ENCODE assay signal across 27 cellular contexts in the genomic region with DNA sequence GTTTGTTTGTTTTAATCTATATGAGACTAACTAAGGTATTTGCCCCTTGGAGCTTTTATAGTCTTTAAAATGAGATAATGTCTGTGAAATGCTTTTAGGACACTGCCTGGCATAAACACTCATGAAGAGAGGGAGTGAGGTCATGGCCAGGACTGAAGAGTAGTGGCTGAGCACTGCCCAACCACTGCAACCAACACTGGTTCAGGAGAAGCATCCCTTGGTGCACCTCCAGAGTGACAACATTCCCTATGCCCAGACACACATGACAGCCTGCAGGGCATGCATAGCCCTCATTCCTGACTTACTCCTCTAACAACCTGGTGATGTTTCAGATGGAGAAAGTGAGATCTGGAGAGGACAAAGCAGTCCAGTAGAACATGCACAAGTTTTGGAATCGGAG. TPM values are rescaled to one million over a fixed set of nuclear protein-coding genes. Genes with fewer than 3 reads are reported as not detected.
DNase-seq lines count a peak whose midpoint lies in the region; ATAC-seq and TF ChIP-seq lines count a peak whose summit lies in the region.
"Had no signal": no experiment of that assay in that cellular context is flagged by ENCODE, and none has a peak within 500 bp of the region (broad histone marks: within the 10 kb centered on the region; RNA-seq: fewer than 3 reads in every experiment).

No MANE protein-coding gene starts in this region.

- H3K4me3 ChIP-seq in esophagus muscularis mucosa = no peak overlapping the region
- no peak overlapping the region for H3K4me3 ChIP-seq in mesodermal cell (ENCODE audit: extremely low read depth, insufficient read depth, low read length, poor library complexity, severe bottlenecking)
- H3K4me3 ChIP-seq in coronary artery = no peak overlapping the region
- H3K4me3 ChIP-seq: BLaER1 treated with 17β-estradiol and CSF1 and Interleukin-3, amounts not matched to agents 10 nM and 100 nM; GM12878; lung; pancreas; tibial nerve had no signal

- DNase-seq in Daoy (ENCODE audit: low read depth) (peak; percentile 44), HK-2 (ENCODE audit: unreplicated experiment) (peak; percentile 49), esophagus muscularis mucosa (ENCODE audit: extremely low spot score) (no peak), inferior parietal cortex (ENCODE audit: extremely low spot score) (no peak), NCI-H69 (lab: John Stamatoyannopoulos, UW) (no peak), coronary artery (ENCODE audit: low spot score) (no peak)
- DNase-seq: activated CD4-positive, alpha-beta T cell treated with anti-CD3 and anti-CD28 coated beads for 36 hours; activated CD8-positive, alpha-beta memory T cell treated with anti-CD3 and anti-CD28 coated beads for 24 hours; activated effector memory CD4-positive, alpha-beta T cell treated with anti-CD3 and anti-CD28 coated beads, Interleukin-2, amount 50 U/mL, for 16 hours; activated naive CD8-positive, alpha-beta T cell treated with anti-CD3 and anti-CD28 coated beads, Interleukin-2, amount 10 ng/mL, durations not matched to agents 7 days and 5 days; COR-L47; DMS79 treated with DMSO at 0.1 percent for 48 hours; KBM-7; kidney; NCI-H1417 treated with DMSO at 0.1 percent for 48 hours; NCI-H2081; NCI-H345; NCI-H82; pancreas; SK-N-SH; stimulated activated CD4-positive, alpha-beta T cell treated with anti-CD3 and anti-CD28 coated beads, Interleukin-2, amount 100 ng/mL, for 24 hours had no signal

- no peak for TF ChIP-seq CTCF in esophagus muscularis mucosa (IDR thresholded peaks at IDR 0.05)
- TF ChIP-seq CTCF in coronary artery (IDR thresholded peaks at IDR 0.05) = no peak

- no peaks in the 10 kb centered on the region for H3K9me3 ChIP-seq in esophagus muscularis mucosa
- peaks cover 6% of the 10 kb centered on the region for H3K9me3 ChIP-seq in mesodermal cell (ENCODE audit: control insufficient read depth, low read length)
- H3K9me3 ChIP-seq: BLaER1 treated with 17β-estradiol and CSF1 and Interleukin-3, amounts not matched to agents 10 nM and 100 nM; pancreas; SK-N-SH; tibial nerve had no signal

- H3K36me3 ChIP-seq in esophagus muscularis mucosa (no peaks in the 10 kb centered on the region), mesodermal cell (ENCODE audit: control insufficient read depth, insufficient read depth, low read length) (no peaks in the 10 kb centered on the region)
- H3K36me3 ChIP-seq: BLaER1 treated with 17β-estradiol and CSF1 and Interleukin-3, amounts not matched to agents 10 nM and 100 nM; pancreas had no signal

- intact Hi-C loops in esophagus muscularis mucosa (cut with DNase I) = no loop called here

- no peak for TF ChIP-seq POLR2A in esophagus muscularis mucosa (IDR thresholded peaks at IDR 0.05; ENCODE audit: low read depth)

- ATAC-seq in GM18498 (IDR thresholded peaks at IDR 0.05; ENCODE audit: unreplicated experiment) = no peak
- ATAC-seq: activated CD4-positive, alpha-beta T cell treated with anti-CD3 and anti-CD28 coated beads for 36 hours; GM12878; pancreas had no signal

- H3K4me1 ChIP-seq in esophagus muscularis mucosa = peaks cover 0 to 20% (median 19%) of the 10 kb centered on the region in 4 donors
- H3K4me1 ChIP-seq in mesodermal cell (ENCODE audit: control insufficient read depth, insufficient read depth, low read length, poor library complexity, severe bottlenecking) = peaks cover 17% of the 10 kb centered on the region
- H3K4me1 ChIP-seq: pancreas had no signal

- TF ChIP-seq EP300 in esophagus muscularis mucosa (IDR thresholded peaks at IDR 0.05) = no peak

- WGBS in esophagus muscularis mucosa = 50% methylated on average over 1 of the region's 1 CpG
- WGBS in mesodermal cell (ENCODE audit: insufficient coverage in 2 of 2), 2 experiments = 100% methylated on average over 1 of the region's 1 CpG

- H3K27me3 ChIP-seq in esophagus muscularis mucosa = no peaks in the 10 kb centered on the region
- H3K27me3 ChIP-seq: BLaER1 treated with 17β-estradiol and CSF1 and Interleukin-3, amounts not matched to agents 10 nM and 100 nM; pancreas; tibial nerve had no signal

- H3K27ac ChIP-seq in esophagus muscularis mucosa (replicated peaks in 1 of 4) (peak overlapping the region in 3 of 4 donors; percentile 42 to 62 (median 47)), mesodermal cell (ENCODE audit: low read depth, low read length, severe bottlenecking) (peak overlapping the region; percentile 37), coronary artery (no peak overlapping the region)
- H3K27ac ChIP-seq: BLaER1 treated with 17β-estradiol and CSF1 and Interleukin-3, amounts not matched to agents 10 nM and 100 nM; pancreas; tibial nerve had no signal

RNA-seq across cellular contexts. Expression of gene ME3, which starts 36.1 kb away (rescaled TPM):
- total RNA-seq in Daoy (2014; rRNA removed; shearing (Covaris generic)) = 29.8 and 33.8 TPM in 2 replicates
- 10 to 100 TPM; 20.4 to 50.1 (median 26.2) TPM for total RNA-seq in esophagus muscularis mucosa
- polyA plus RNA-seq in mesodermal cell (2013, experiment 1 of 2) = 11.3 TPM
- polyA plus RNA-seq in mesodermal cell (2013, experiment 2 of 2) = 7.1 TPM

Comparison
In these comparisons a context has a peak if more than half of its experiments do, and no peak if none do; other contexts are left out.
1. DNase-seq: peak in Daoy (single experiment) and HK-2 (single experiment); none in esophagus muscularis mucosa (single experiment), inferior parietal cortex (single experiment), NCI-H69 (single experiment) and coronary artery (single experiment).
2. H3K27ac ChIP-seq: peak in esophagus muscularis mucosa (3 of 4) and mesodermal cell (single experiment); none in coronary artery (0 of 2).